ENCODE assay signal across 32 cellular contexts in genomic region chr17:72474243-72474642, GRCh38.
"Had no signal": no experiment of that assay in that cellular context is flagged by ENCODE, and none has a peak within 500 bp of the region (broad histone marks: within the 10 kb centered on the region; RNA-seq: fewer than 3 reads in every experiment).

No MANE protein-coding gene starts in this region.

- H3K27ac Mint-ChIP-seq: activated CD8-positive, alpha-beta T cell treated with anti-CD3 and anti-CD28 coated beads for 36 hours; activated naive CD8-positive, alpha-beta T cell treated with anti-CD3 and anti-CD28 coated beads for 36 hours; activated T-cell treated with anti-CD3 and anti-CD28 coated beads, Interleukin-2, amount 50 U/mL, for 72 hours; activated T-helper 17 cell treated with anti-CD3 and anti-CD28 coated beads, Interleukin-2, amount 50 U/mL, for 72 hours had no signal

- ATAC-seq: activated CD8-positive, alpha-beta T cell treated with anti-CD3 and anti-CD28 coated beads for 36 hours; activated T-cell treated with anti-CD3 and anti-CD28 coated beads, Interleukin-2, amount 50 U/mL, for 72 hours; activated T-helper 17 cell treated with anti-CD3 and anti-CD28 coated beads, Interleukin-2, amount 50 U/mL, for 72 hours; PC-3 had no signal

- H3K9me3 ChIP-seq: breast epithelium had no signal

- H3K36me3 Mint-ChIP-seq: activated naive CD8-positive, alpha-beta T cell treated with anti-CD3 and anti-CD28 coated beads for 36 hours had no signal

- H3K36me3 ChIP-seq: ascending aorta, breast epithelium, MG63, WERI-Rb-1 had no signal

- H3K4me1 Mint-ChIP-seq: activated naive CD8-positive, alpha-beta T cell treated with anti-CD3 and anti-CD28 coated beads for 36 hours; activated T-helper 17 cell treated with anti-CD3 and anti-CD28 coated beads, Interleukin-2, amount 50 U/mL, for 72 hours had no signal

- H3K4me1 ChIP-seq: ascending aorta, breast epithelium had no signal

- H3K4me3 ChIP-seq: ascending aorta, breast epithelium, MG63, SK-N-MC had no signal

- H3K27ac ChIP-seq: ascending aorta, breast epithelium, SK-N-MC, WERI-Rb-1 had no signal

- H3K27me3 ChIP-seq: ascending aorta, breast epithelium, MG63 had no signal

- H3K4me3 Mint-ChIP-seq: activated CD8-positive, alpha-beta T cell treated with anti-CD3 and anti-CD28 coated beads for 36 hours; activated naive CD8-positive, alpha-beta T cell treated with anti-CD3 and anti-CD28 coated beads for 36 hours; activated T-cell treated with anti-CD3 and anti-CD28 coated beads, Interleukin-2, amount 50 U/mL, for 72 hours; activated T-helper 17 cell treated with anti-CD3 and anti-CD28 coated beads, Interleukin-2, amount 50 U/mL, for 72 hours had no signal

- DNase-seq: activated CD4-positive, alpha-beta T cell treated with anti-CD3 and anti-CD28 coated beads for 1 hour; activated CD4-positive, alpha-beta T cell treated with anti-CD3 and anti-CD28 coated beads for 48 hours; activated CD4-positive, CD25-positive, alpha-beta regulatory T cell; activated CD8-positive, alpha-beta T cell treated with anti-CD3 and anti-CD28 coated beads for 36 hours; activated effector memory CD4-positive, alpha-beta T cell treated with anti-CD3 and anti-CD28 coated beads, Interleukin-2, amount 50 U/mL, for 16 hours; activated naive CD4-positive, alpha-beta T cell; activated naive CD4-positive, alpha-beta T cell treated with anti-CD3 and anti-CD28 coated beads, Interleukin-2, amount 50 U/mL, for 16 hours; activated naive CD8-positive, alpha-beta T cell treated with anti-CD3 and anti-CD28 coated beads for 36 hours; activated T-cell treated with anti-CD3 and anti-CD28 coated beads, Interleukin-2, amount 50 U/mL, for 1 hour; activated T-cell treated with anti-CD3 and anti-CD28 coated beads, Interleukin-2, amount 50 U/mL, for 72 hours; amygdala; Kasumi-1; MG63; NCI-H1048; NCI-H1105 treated with DMSO at 0.1 percent for 48 hours; NCI-H1436; NCI-H1694 treated with DMSO at 0.1 percent for 48 hours; NCI-H2029; NCI-H2107; NCI-H2171; NCI-H510A; NCI-H526; NCI-H748 treated with DMSO at 0.1 percent for 48 hours; NK-92 treated with Interleukin-12 subunit alpha and Interleukin-12 subunit beta, amount 100 ng/mL, for 24 hours; PC-3; Right ventricle myocardium superior; T1000; WERI-Rb-1 had no signal
